ENCODE assay signal across 1 cellular context in genomic region chr2:101396352-101396717, GRCh38.
TF ChIP-seq lines count a peak whose summit lies in the region.

No MANE protein-coding gene starts in this region.

TF ChIP-seq in GM12878, 131 proteins besides CTCF, POLR2A, EP300 and RAD21:
- TF ChIP-seq NR2C1 (IDR thresholded peaks at IDR 0.05) (no peak), BCL3 (IDR thresholded peaks at IDR 0.05; ENCODE audit: borderline replicate concordance, insufficient read depth, low read depth, low read length, poor library complexity, severe bottlenecking) (peak; percentile 71)
